Comparison of ENCODE assay signal across 8 cellular contexts in genomic region chr1:46617108-46617694, GRCh38. TPM values are rescaled to one million over a fixed set of nuclear protein-coding genes. Genes with fewer than 3 reads are reported as not detected.
DNase-seq lines count a peak whose midpoint lies in the region; ATAC-seq and TF ChIP-seq lines count a peak whose summit lies in the region.

No MANE protein-coding gene starts in this region.

- H3K4me1 ChIP-seq in BE2C = no peaks in the 10 kb centered on the region
- H3K4me1 ChIP-seq in Karpas-422 (ENCODE audit: low read length) = peaks cover 15% of the 10 kb centered on the region
- H3K4me1 ChIP-seq in effector memory CD4-positive, alpha-beta T cell (ENCODE audit: control insufficient read depth, insufficient read depth, low read length, poor library complexity, severe bottlenecking) = peaks cover 30% of the 10 kb centered on the region

- H3K36me3 ChIP-seq in BE2C = no peaks in the 10 kb centered on the region
- no peaks in the 10 kb centered on the region for H3K36me3 ChIP-seq in Karpas-422 (ENCODE audit: insufficient read depth, low read length)
- peaks cover 5% of the 10 kb centered on the region for H3K36me3 ChIP-seq in effector memory CD4-positive, alpha-beta T cell (ENCODE audit: control insufficient read depth, insufficient read depth, low read length)

- H3K4me3 ChIP-seq in BE2C (ENCODE audit: low read depth, low read length) = peak overlapping the region; percentile 58
- H3K4me3 ChIP-seq in Karpas-422 (ENCODE audit: low read length) = peak overlapping the region; percentile 83
- H3K4me3 ChIP-seq in effector memory CD4-positive, alpha-beta T cell (ENCODE audit: insufficient read depth, low read depth, low read length, poor library complexity, severe bottlenecking) = peak overlapping the region; percentile 84

- peak overlapping the region; percentile 88 for H3K4me2 ChIP-seq in Karpas-422 (ENCODE audit: low read depth, low read length, poor library complexity, severe bottlenecking)

- no peaks in the 10 kb centered on the region for H4K20me1 ChIP-seq in Karpas-422 (ENCODE audit: insufficient read depth, low read depth, low read length)

- peak overlapping the region; percentile 81 to 97 (median 94) for H3K27ac Mint-ChIP-seq in naive B cell

- H3K9me3 ChIP-seq in BE2C (no peaks in the 10 kb centered on the region), Karpas-422 (ENCODE audit: low read length) (no peaks in the 10 kb centered on the region)
- no peaks in the 10 kb centered on the region for H3K9me3 ChIP-seq in effector memory CD4-positive, alpha-beta T cell (ENCODE audit: control insufficient read depth, low read length)

- TF ChIP-seq CTCF in BE2C (IDR thresholded peaks at IDR 0.05; ENCODE audit: low read depth, low read length) = no peak
- TF ChIP-seq CTCF in GM10266 (IDR thresholded peaks at IDR 0.05; ENCODE audit: control insufficient read depth, insufficient read depth, low read depth, missing control alignments) = no peak
- no peak for TF ChIP-seq CTCF in GM13976 (IDR thresholded peaks at IDR 0.05; ENCODE audit: borderline replicate concordance, control extremely low read depth, extremely low read depth, insufficient read depth, missing control alignments)

- H3K27me3 Mint-ChIP-seq in naive B cell = no peaks in the 10 kb centered on the region

- peaks cover 51 to 81% (median 62%) of the 10 kb centered on the region in 3 donors for H3K4me1 Mint-ChIP-seq in naive B cell

- H3K79me2 ChIP-seq in Karpas-422 (ENCODE audit: low read length) = no peaks in the 10 kb centered on the region

- H3K27ac ChIP-seq in Karpas-422 (ENCODE audit: low read length) = no peak overlapping the region
- H3K27ac ChIP-seq in effector memory CD4-positive, alpha-beta T cell (ENCODE audit: insufficient read depth, low read length, poor library complexity, severe bottlenecking) = peak overlapping the region; percentile 85

- no peaks in the 10 kb centered on the region for H3K36me3 Mint-ChIP-seq in naive B cell

- H3K27me3 ChIP-seq in BE2C (no peaks in the 10 kb centered on the region), Karpas-422 (ENCODE audit: low read length) (no peaks in the 10 kb centered on the region)
- H3K27me3 ChIP-seq in effector memory CD4-positive, alpha-beta T cell (replicated peaks; ENCODE audit: control insufficient read depth, insufficient read depth, low read length, poor library complexity, severe bottlenecking) = no peaks in the 10 kb centered on the region

- H3K9me3 Mint-ChIP-seq in naive B cell = no peaks in the 10 kb centered on the region

- H3K9me2 ChIP-seq in Karpas-422 (replicated peaks; ENCODE audit: insufficient read depth, low read length) = no peaks in the 10 kb centered on the region

- no peak for DNase-seq in BE2C
- DNase-seq in Karpas-422 = no peak
- no peak for DNase-seq in effector memory CD4-positive, alpha-beta T cell
- no peak for DNase-seq in naive B cell
- DNase-seq in GM10266 (ENCODE audit: extremely low spot score) = no peak
- no peak for DNase-seq in D341Med (ENCODE audit: low spot score)
- DNase-seq in GM13976 (ENCODE audit: low spot score) = no peak

- H3K9ac ChIP-seq in Karpas-422 (ENCODE audit: low read length) = peak overlapping the region; percentile 83

- H2AFZ ChIP-seq in Karpas-422 (ENCODE audit: low read length) = peak overlapping the region; percentile 94

- no peak for ATAC-seq in naive B cell (ENCODE audit: low read depth in 2 of 2)
- no peak for ATAC-seq in HG02973 (IDR thresholded peaks at IDR 0.05; ENCODE audit: unreplicated experiment)

- in situ Hi-C loops in GM13976 (cut with MboI; ENCODE audit: low sequenced_read_pairs, unreplicated experiment) = no loop called here

- H3K4me3 Mint-ChIP-seq in naive B cell = peak overlapping the region; percentile 90 to 98 (median 94)

RNA-seq across cellular contexts. Expression of gene MOB3C, which starts 0.6 kb away (rescaled TPM):
- polyA plus RNA-seq in BE2C (2012; ENCODE audit: insufficient read depth, insufficient read length, low read depth) = 0.17 TPM
- 2.2 and 5.1 TPM in 2 replicates for total RNA-seq in Karpas-422 (2014; rRNA removed; shearing (Covaris generic); ENCODE audit: low replicate concordance)
- polyA plus RNA-seq in naive B cell (ENCODE audit: low read depth in 6 of 6) = 10 to 100 TPM in 5 of 6 donors, 1 to 10 TPM in 1; 8.5 to 18.2 (median 13.4) TPM

RNA-seq across cellular contexts. Expression of gene MKNK1, which starts 13.1 kb away (rescaled TPM):
- polyA plus RNA-seq in BE2C (2012; ENCODE audit: insufficient read depth, insufficient read length, low read depth) = 4.0 TPM
- total RNA-seq in Karpas-422 (2014; rRNA removed; shearing (Covaris generic); ENCODE audit: low replicate concordance) = 11.2 and 14.0 TPM in 2 replicates
- 10 to 100 TPM; 14.2 to 23.8 (median 18.6) TPM for polyA plus RNA-seq in naive B cell (ENCODE audit: low read depth in 6 of 6)

RNA-seq across cellular contexts. Expression of gene ATPAF1, which starts 51.0 kb away (rescaled TPM):
- 28.3 TPM for polyA plus RNA-seq in BE2C (2012; ENCODE audit: insufficient read depth, insufficient read length, low read depth)
- 77.6 and 81.2 TPM in 2 replicates for total RNA-seq in Karpas-422 (2014; rRNA removed; shearing (Covaris generic); ENCODE audit: low replicate concordance)
- polyA plus RNA-seq in naive B cell (ENCODE audit: low read depth in 6 of 6) = 10 to 100 TPM; 45.0 to 87.6 (median 55.8) TPM

RNA-seq across cellular contexts. Expression of gene TEX38, which starts 54.5 kb away (rescaled TPM):
- not detected for polyA plus RNA-seq in BE2C (2012; ENCODE audit: insufficient read depth, insufficient read length, low read depth)
- 0.37 TPM in 1 of 2 replicates, not detected in the other for total RNA-seq in Karpas-422 (2014; rRNA removed; shearing (Covaris generic); ENCODE audit: low replicate concordance)
- polyA plus RNA-seq in naive B cell (ENCODE audit: low read depth in 6 of 6) = not detected
